20 cellular contexts compared by ENCODE assay signal in genomic region chr6:80872194-80872950, GRCh38.
A peak's percentile ranks its signal among the peaks of the same experiment; 100 is the strongest.
DNase-seq lines count a peak whose midpoint lies in the region; ATAC-seq and TF ChIP-seq lines count a peak whose summit lies in the region.
"Had no signal": no experiment of that assay in that cellular context is flagged by ENCODE, and none has a peak within 500 bp of the region (broad histone marks: within the 10 kb centered on the region; RNA-seq: fewer than 3 reads in every experiment).

No MANE protein-coding gene starts in this region.

- DNase-seq in Ammon's horn (ENCODE audit: low spot score) (peak; percentile 5), SK-N-MC (ENCODE audit: low read depth, low spot score) (peak; percentile 93), heart left ventricle (peak in 4 of 5 donors; percentile 25 to 39 (median 29)), pons (ENCODE audit: low spot score) (peak; percentile 8), erythroblast (lab: John Stamatoyannopoulos, UW) (no peak), DMS53 (lab: John Stamatoyannopoulos, UW) (no peak)
- DNase-seq: activated CD4-positive, alpha-beta T cell treated with anti-CD3 and anti-CD28 coated beads, Interleukin-2, amount 10 ng/mL, durations not matched to agents 24 days and 14 days; activated naive CD4-positive, alpha-beta T cell; AML-193; Caco-2; dermis blood vessel endothelial cell; GDM1; NCI-H2029 treated with DMSO at 0.1 percent for 48 hours; NCI-H526; occipital lobe; OCI-M1; small intestine had no signal

- no peaks in the 10 kb centered on the region for H3K27me3 ChIP-seq in heart left ventricle

- H3K4me3 ChIP-seq in SK-N-MC (peak overlapping the region; percentile 74), heart left ventricle (no peak overlapping the region)
- H3K4me3 ChIP-seq: K562 had no signal

- peak in 1 of 4 donors; percentile 44 for ATAC-seq in heart left ventricle
- ATAC-seq in HG03175 (IDR thresholded peaks at IDR 0.05; ENCODE audit: unreplicated experiment): no peak
- no peak for ATAC-seq in GM18505 (IDR thresholded peaks at IDR 0.05; ENCODE audit: unreplicated experiment)
- ATAC-seq: K562 had no signal

- 82 to 87% (median 85%) methylated on average over 3 of the region's 3 CpGs for WGBS in heart left ventricle, 4 donors

- TF ChIP-seq POLR2A in heart left ventricle (IDR thresholded peaks at IDR 0.05) (no peak), erythroblast (IDR thresholded peaks at IDR 0.05; ENCODE audit: low read length) (no peak), GM18505 (IDR thresholded peaks at IDR 0.05; ENCODE audit: borderline replicate concordance, extremely low read depth, insufficient read depth, insufficient read length) (no peak)

- peaks cover 6% of the 10 kb centered on the region; the same call in 1 of the 2 replicates for H3K9me3 ChIP-seq in SK-N-MC (ENCODE audit: low read depth, low read length)
- peaks cover 0 to 24% (median 0%) of the 10 kb centered on the region in 12 donors for H3K9me3 ChIP-seq in heart left ventricle
- H3K9me3 ChIP-seq: Caco-2 had no signal

- H3K27ac ChIP-seq in SK-N-MC (peak overlapping the region; percentile 100), heart left ventricle (peak overlapping the region in 1 of 12 donors; percentile 33)

- intact Hi-C loops in heart left ventricle (cut with DNase I): no loop called here

- no peak for TF ChIP-seq CTCF in heart left ventricle (IDR thresholded peaks at IDR 0.05)

- H3K36me3 ChIP-seq in SK-N-MC (ENCODE audit: insufficient read depth, low read length) (peaks cover 17% of the 10 kb centered on the region; the same call in 1 of the 2 replicates), heart left ventricle (no peaks in the 10 kb centered on the region)

- peak overlapping the region; percentile 81 for H3K9ac ChIP-seq in SK-N-MC (ENCODE audit: insufficient read length)

- H3K4me1 ChIP-seq in heart left ventricle: peaks cover 0 to 9% (median 0%) of the 10 kb centered on the region in 12 donors
- H3K4me1 ChIP-seq: Caco-2 had no signal

Comparison
In these comparisons a context has a peak if more than half of its experiments do, and no peak if none do; other contexts are left out.
1. DNase-seq: peak in Ammon's horn (single experiment), SK-N-MC (single experiment), heart left ventricle (4 of 5) and pons (single experiment); none in erythroblast (0 of 2) and DMS53 (single experiment).